1 cellular context compared by ENCODE assay signal in the genomic region with DNA sequence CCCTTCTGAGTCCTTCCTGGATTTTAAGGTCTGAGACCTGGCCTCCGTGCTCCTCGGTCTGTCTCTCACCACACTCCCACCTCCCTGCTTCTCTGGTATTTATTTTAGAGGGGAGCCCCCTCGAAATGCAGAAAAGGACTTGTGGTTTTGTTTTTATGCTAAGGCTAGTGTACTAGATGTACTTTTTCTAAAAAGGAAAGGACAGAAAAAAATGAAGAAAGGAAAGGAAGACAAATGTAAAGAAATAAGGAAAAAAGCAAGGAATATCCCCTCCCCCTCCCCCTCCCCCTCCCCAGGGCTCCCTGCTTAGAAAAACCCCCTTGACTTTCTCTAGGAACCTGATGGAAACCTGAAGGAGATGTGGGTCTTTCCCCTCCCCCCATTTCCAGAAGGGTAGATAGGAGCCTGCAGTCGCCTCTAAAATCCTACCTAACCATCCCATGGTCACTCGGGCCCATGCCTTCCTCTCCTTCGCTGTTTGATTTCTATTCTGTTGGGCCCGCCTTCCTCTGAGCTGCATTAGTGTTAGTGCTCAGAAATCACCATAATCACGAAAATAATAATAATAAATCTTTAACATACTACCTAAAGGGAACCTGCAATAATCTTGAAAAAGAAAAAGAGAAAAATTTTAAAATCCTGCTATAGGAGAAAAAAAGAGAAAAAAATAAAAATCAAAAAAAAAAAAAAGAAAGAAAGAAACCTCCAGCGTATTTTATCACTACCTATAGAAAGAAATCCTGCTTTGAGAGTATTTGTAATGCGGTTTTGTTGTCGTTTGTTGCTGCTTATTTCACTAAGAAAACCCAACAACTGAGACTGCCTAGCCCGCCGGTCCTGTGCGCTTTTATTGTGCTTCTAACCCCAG.
TF ChIP-seq lines count a peak whose summit lies in the region.

No MANE protein-coding gene starts in this region.

TF ChIP-seq in A549, 52 proteins besides CTCF, POLR2A, EP300 and RAD21:
- TF ChIP-seq TP53 (CRISPR knock-in tag; IDR thresholded peaks at IDR 0.05) (no peak), PBX3 (IDR thresholded peaks at IDR 0.05) (no peak), EHMT2 (IDR thresholded peaks at IDR 0.05; ENCODE audit: low read depth) (no peak), PHF8 (IDR thresholded peaks at IDR 0.05; ENCODE audit: borderline replicate concordance, low read depth) (no peak), FOXS1 (CRISPR knock-in tag; IDR thresholded peaks at IDR 0.05) (no peak)
- TF ChIP-seq, protein P1, sequence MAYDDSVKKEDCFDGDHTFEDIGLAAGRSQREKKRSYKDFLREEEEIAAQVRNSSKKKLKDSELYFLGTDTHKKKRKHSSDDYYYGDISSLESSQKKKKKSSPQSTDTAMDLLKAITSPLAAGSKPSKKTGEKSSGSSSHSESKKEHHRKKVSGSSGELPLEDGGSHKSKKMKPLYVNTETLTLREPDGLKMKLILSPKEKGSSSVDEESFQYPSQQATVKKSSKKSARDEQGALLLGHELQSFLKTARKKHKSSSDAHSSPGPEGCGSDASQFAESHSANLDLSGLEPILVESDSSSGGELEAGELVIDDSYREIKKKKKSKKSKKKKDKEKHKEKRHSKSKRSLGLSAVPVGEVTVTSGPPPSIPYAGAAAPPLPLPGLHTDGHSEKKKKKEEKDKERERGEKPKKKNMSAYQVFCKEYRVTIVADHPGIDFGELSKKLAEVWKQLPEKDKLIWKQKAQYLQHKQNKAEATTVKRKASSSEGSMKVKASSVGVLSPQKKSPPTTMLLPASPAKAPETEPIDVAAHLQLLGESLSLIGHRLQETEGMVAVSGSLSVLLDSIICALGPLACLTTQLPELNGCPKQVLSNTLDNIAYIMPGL (CRISPR knock-in tag; IDR thresholded peaks at IDR 0.05; ENCODE audit: borderline replicate concordance) = no peak
